In the genomic region with DNA sequence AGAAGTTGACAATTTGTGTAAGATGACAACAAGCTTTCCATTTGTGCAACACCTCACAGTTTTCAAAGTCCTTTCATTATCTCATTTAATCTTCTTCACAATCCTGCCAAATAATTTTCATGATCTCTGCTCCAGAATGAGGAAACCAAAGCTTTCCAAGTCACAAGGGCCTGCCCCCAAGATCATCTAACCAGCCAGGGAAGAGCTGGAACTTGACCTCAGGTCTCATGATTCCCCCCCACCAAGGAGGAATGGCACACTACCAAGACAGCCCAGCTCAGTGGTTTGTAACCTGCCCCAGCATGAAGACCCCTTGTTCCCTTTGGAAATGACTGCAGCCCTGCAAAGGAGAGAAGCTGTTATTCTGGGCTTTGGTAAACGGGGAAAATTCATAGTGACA, we compare ENCODE assay signal across 17 cellular contexts.
"Had no signal": no experiment of that assay in that cellular context is flagged by ENCODE, and none has a peak within 500 bp of the region (broad histone marks: within the 10 kb centered on the region; RNA-seq: fewer than 3 reads in every experiment).

No MANE protein-coding gene starts in this region.

- H3K27ac ChIP-seq: ascending aorta, cardiac muscle cell, coronary artery, gastroesophageal sphincter, SJCRH30 had no signal

- FAIRE-seq: endothelial cell of umbilical vein, keratinocyte had no signal

- ATAC-seq: activated CD8-positive, alpha-beta memory T cell treated with anti-CD3 and anti-CD28 coated beads, Interleukin-2, amount 10 ng/mL, durations not matched to agents 7 days and 5 days; gastroesophageal sphincter; naive thymus-derived CD8-positive, alpha-beta T cell had no signal

- H3K4me3 ChIP-seq: ascending aorta, cardiac muscle cell, coronary artery, gastroesophageal sphincter, SJCRH30, skin epidermis, tibial nerve had no signal

- H3K27me3 ChIP-seq: ascending aorta, cardiac muscle cell, gastroesophageal sphincter, SJCRH30, tibial nerve had no signal

- H3K4me1 ChIP-seq: ascending aorta had no signal

- H3K36me3 ChIP-seq: ascending aorta, cardiac muscle cell, gastroesophageal sphincter, SJCRH30, tibial nerve had no signal

- DNase-seq: activated CD4-positive, alpha-beta T cell treated with anti-CD3 and anti-CD28 coated beads, Interleukin-2, amount 50 U/mL, for 4 hours; activated CD4-positive, CD25-positive, alpha-beta regulatory T cell treated with anti-CD3 and anti-CD28 coated beads, Interleukin-2, amount 50 U/mL, for 72 hours; activated CD8-positive, alpha-beta memory T cell treated with anti-CD3 and anti-CD28 coated beads, Interleukin-2, amount 10 ng/mL, durations not matched to agents 7 days and 5 days; activated naive CD8-positive, alpha-beta T cell treated with anti-CD3 and anti-CD28 coated beads, Interleukin-2, amount 10 ng/mL, durations not matched to agents 7 days and 5 days; activated T-cell treated with anti-CD3 and anti-CD28 coated beads, Interleukin-2, amount 50 U/mL, for 24 hours; effector CD4-positive, alpha-beta T cell; naive thymus-derived CD8-positive, alpha-beta T cell; SJCRH30; stimulated activated CD4-positive, alpha-beta T cell treated with anti-CD3 and anti-CD28 coated beads, Interleukin-4, amount 100 ng/mL, for 4 hours had no signal

- H3K9me3 ChIP-seq: ascending aorta, gastroesophageal sphincter, SJCRH30, tibial nerve had no signal
